ENCODE assay signal across 8 cellular contexts in genomic region chr17:1561420-1562177, GRCh38. TPM values are rescaled to one million over a fixed set of nuclear protein-coding genes. Genes with fewer than 3 reads are reported as not detected.
A peak's percentile ranks its signal among the peaks of the same experiment; 100 is the strongest.
DNase-seq lines count a peak whose midpoint lies in the region; ATAC-seq, FAIRE-seq and TF ChIP-seq lines count a peak whose summit lies in the region.

No MANE protein-coding gene starts in this region.

- peak; percentile 14 for ATAC-seq in HG02852 (IDR thresholded peaks at IDR 0.05; ENCODE audit: unreplicated experiment)
- ATAC-seq in GM21367 (IDR thresholded peaks at IDR 0.05; ENCODE audit: unreplicated experiment), result no peak
- no peak for ATAC-seq in GM19397 (IDR thresholded peaks at IDR 0.05; ENCODE audit: unreplicated experiment)

- no peaks in the 10 kb centered on the region for H3K27me3 ChIP-seq in bronchial epithelial cell (ENCODE audit: control insufficient read depth, insufficient read depth, low read length)

- peak; percentile 36 for TF ChIP-seq CTCF in bronchial epithelial cell (IDR thresholded peaks at IDR 0.05; ENCODE audit: insufficient read depth, low read length, severe bottlenecking)

- peak overlapping the region; percentile 80 for H3K4me3 ChIP-seq in bronchial epithelial cell (ENCODE audit: low read depth, low read length)

- DNase-seq in GM03348 (ENCODE audit: low spot score), result peak; percentile 71
- DNase-seq in T-helper 2 cell, result peak in 4 of 5 experiments; percentile 17 to 53 (median 23)
- DNase-seq in bronchial epithelial cell (ENCODE audit: low read depth), result no peak
- DNase-seq in left kidney (ENCODE audit: low read depth, low spot score), result peak; percentile 70
- peak; percentile 52 for DNase-seq in stimulated activated CD8-positive, alpha-beta memory T cell treated with anti-CD3 and anti-CD28 coated beads, Interleukin-4, amount 100 ng/mL, for 48 hours

- peaks cover 3% of the 10 kb centered on the region for H3K36me3 ChIP-seq in bronchial epithelial cell (ENCODE audit: control insufficient read depth, insufficient read depth, low read length)

- no peak for FAIRE-seq in bronchial epithelial cell (lab: Jason Lieb, UNC)

RNA-seq across cellular contexts. Expression of gene PITPNA, which starts 1.0 kb away (rescaled TPM):
- 21.1 and 25.7 TPM in 2 replicates for total RNA-seq in bronchial epithelial cell

RNA-seq across cellular contexts. Expression of gene INPP5K, which starts 45.2 kb away (rescaled TPM):
- total RNA-seq in bronchial epithelial cell, result 20.1 and 31.6 TPM in 2 replicates
